ENCODE assay signal across 1 cellular context in genomic region chr10:122381680-122382079, GRCh38.
TF ChIP-seq lines count a peak whose summit lies in the region.

No MANE protein-coding gene starts in this region.

TF ChIP-seq in HepG2, 621 proteins besides CTCF, POLR2A, EP300 and RAD21 (continued from another document):
- TF ChIP-seq, protein P1, sequence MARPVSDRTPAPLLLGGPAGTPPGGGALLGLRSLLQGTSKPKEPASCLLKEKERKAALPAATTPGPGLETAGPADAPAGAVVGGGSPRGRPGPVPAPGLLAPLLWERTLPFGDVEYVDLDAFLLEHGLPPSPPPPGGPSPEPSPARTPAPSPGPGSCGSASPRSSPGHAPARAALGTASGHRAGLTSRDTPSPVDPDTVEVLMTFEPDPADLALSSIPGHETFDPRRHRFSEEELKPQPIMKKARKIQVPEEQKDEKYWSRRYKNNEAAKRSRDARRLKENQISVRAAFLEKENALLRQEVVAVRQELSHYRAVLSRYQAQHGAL (CRISPR knock-in tag; IDR thresholded peaks at IDR 0.05; ENCODE audit: not compliant biosample characterization) = no peak
- TF ChIP-seq ZMYM4 (CRISPR knock-in tag; IDR thresholded peaks at IDR 0.05) (0 out of 2 replicates have a peak, but pooled peaks have one; percentile 62), ZBTB26 (CRISPR knock-in tag; IDR thresholded peaks at IDR 0.05; ENCODE audit: borderline replicate concordance) (peak; percentile 42; the same call in 1 of the 2 replicates), ZNF414 (CRISPR knock-in tag; IDR thresholded peaks at IDR 0.05) (0 out of 2 replicates have a peak, but pooled peaks have one; percentile 27), ZNF816 (CRISPR knock-in tag; IDR thresholded peaks at IDR 0.05; ENCODE audit: borderline replicate concordance) (no peak), ZNF709 (CRISPR knock-in tag; IDR thresholded peaks at IDR 0.05) (no peak), PHB2 (IDR thresholded peaks at IDR 0.05; ENCODE audit: partially characterized antibody) (no peak), ZBTB37 (CRISPR knock-in tag; IDR thresholded peaks at IDR 0.05) (no peak), SOX13 (IDR thresholded peaks at IDR 0.05) (no peak), SOX13 (CRISPR knock-in tag; conservative IDR thresholded peaks at IDR 0.05 in 1 of 2, IDR thresholded peaks at IDR 0.05 in 1 of 2) (peak in 1 of 2 experiments; percentile 10; a peak in 1 of 4 replicates), ZNF883 (CRISPR knock-in tag; IDR thresholded peaks at IDR 0.05; ENCODE audit: not compliant biosample characterization) (no peak), ZNF432 (CRISPR knock-in tag; IDR thresholded peaks at IDR 0.05; ENCODE audit: borderline replicate concordance) (no peak)
- TF ChIP-seq, protein P2, sequence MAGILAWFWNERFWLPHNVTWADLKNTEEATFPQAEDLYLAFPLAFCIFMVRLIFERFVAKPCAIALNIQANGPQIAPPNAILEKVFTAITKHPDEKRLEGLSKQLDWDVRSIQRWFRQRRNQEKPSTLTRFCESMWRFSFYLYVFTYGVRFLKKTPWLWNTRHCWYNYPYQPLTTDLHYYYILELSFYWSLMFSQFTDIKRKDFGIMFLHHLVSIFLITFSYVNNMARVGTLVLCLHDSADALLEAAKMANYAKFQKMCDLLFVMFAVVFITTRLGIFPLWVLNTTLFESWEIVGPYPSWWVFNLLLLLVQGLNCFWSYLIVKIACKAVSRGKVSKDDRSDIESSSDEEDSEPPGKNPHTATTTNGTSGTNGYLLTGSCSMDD (CRISPR knock-in tag; IDR thresholded peaks at IDR 0.05) = no peak
